ENCODE assay signal across 1 cellular context in genomic region chr7:45892407-45893035, GRCh38.
TF ChIP-seq lines count a peak whose summit lies in the region.

No MANE protein-coding gene starts in this region.

TF ChIP-seq in HepG2, 621 proteins besides CTCF, POLR2A, EP300 and RAD21 (continued from another document and continues in another):
- TF ChIP-seq ZSCAN5A (CRISPR knock-in tag; IDR thresholded peaks at IDR 0.05; ENCODE audit: borderline replicate concordance): no peak
- no peak for TF ChIP-seq ATAD3A (CRISPR knock-in tag; IDR thresholded peaks at IDR 0.05)
- TF ChIP-seq ZNF3 (CRISPR knock-in tag; IDR thresholded peaks at IDR 0.05): 0 out of 2 replicates have a peak, but pooled peaks have one; percentile 31
- no peak for TF ChIP-seq SRF (IDR thresholded peaks at IDR 0.05; ENCODE audit: low read depth, low read length)
- TF ChIP-seq ZNF788 (CRISPR knock-in tag; IDR thresholded peaks at IDR 0.05; ENCODE audit: borderline replicate concordance): 0 out of 2 replicates have a peak, but pooled peaks have one; percentile 8
- TF ChIP-seq CEBPB (IDR thresholded peaks at IDR 0.05; ENCODE audit: borderline replicate concordance, low read depth, low read length): no peak
- TF ChIP-seq ZZZ3 (CRISPR knock-in tag; IDR thresholded peaks at IDR 0.05; ENCODE audit: borderline replicate concordance): no peak
- TF ChIP-seq DPF2 (CRISPR knock-in tag; IDR thresholded peaks at IDR 0.05; ENCODE audit: borderline replicate concordance, low read depth): no peak
- no peak for TF ChIP-seq GATAD2A (CRISPR knock-in tag; IDR thresholded peaks at IDR 0.05)
- no peak for TF ChIP-seq ZMAT5 (CRISPR knock-in tag; IDR thresholded peaks at IDR 0.05; ENCODE audit: borderline replicate concordance, low read depth)
- TF ChIP-seq PPARG (CRISPR knock-in tag; conservative IDR thresholded peaks at IDR 0.05): no peak
- TF ChIP-seq SAP130 (CRISPR knock-in tag; IDR thresholded peaks at IDR 0.05; ENCODE audit: low read depth): 0 out of 2 replicates have a peak, but pooled peaks have one; percentile 10
- TF ChIP-seq ZFAT (CRISPR knock-in tag; conservative IDR thresholded peaks at IDR 0.05): no peak; the same call in 1 of the 2 replicates
- peak; percentile 42 for TF ChIP-seq ZNF563 (CRISPR knock-in tag; IDR thresholded peaks at IDR 0.05)
- TF ChIP-seq KDM1A (CRISPR knock-in tag; IDR thresholded peaks at IDR 0.05): no peak
- TF ChIP-seq SMAD9 (CRISPR knock-in tag; IDR thresholded peaks at IDR 0.05): no peak
- TF ChIP-seq PLSCR1 (CRISPR knock-in tag; IDR thresholded peaks at IDR 0.05; ENCODE audit: borderline replicate concordance): no peak
- peak; percentile 67 for TF ChIP-seq ZNF607 (CRISPR knock-in tag; IDR thresholded peaks at IDR 0.05; ENCODE audit: borderline replicate concordance)
- peak; percentile 58; the same call in 1 of the 2 replicates for TF ChIP-seq ZNF839 (CRISPR knock-in tag; IDR thresholded peaks at IDR 0.05; ENCODE audit: borderline replicate concordance)
- no peak for TF ChIP-seq SMAD3 (CRISPR knock-in tag; IDR thresholded peaks at IDR 0.05)
- TF ChIP-seq ZBTB49 (CRISPR knock-in tag; IDR thresholded peaks at IDR 0.05; ENCODE audit: borderline replicate concordance): no peak
- peak; percentile 51; the same call in 1 of the 2 replicates for TF ChIP-seq ZNF12 (CRISPR knock-in tag; IDR thresholded peaks at IDR 0.05)
- no peak for TF ChIP-seq RFXANK (CRISPR knock-in tag; IDR thresholded peaks at IDR 0.05)
- TF ChIP-seq SNRNP70 (IDR thresholded peaks at IDR 0.05; ENCODE audit: low read depth, low read length): no peak
- TF ChIP-seq MYC (CRISPR knock-in tag; IDR thresholded peaks at IDR 0.05; ENCODE audit: borderline replicate concordance): peak; percentile 48; the same call in 1 of the 2 replicates
- no peak for TF ChIP-seq CBX2 (IDR thresholded peaks at IDR 0.05; ENCODE audit: low read depth, low read length)
- no peak; the same call in 1 of the 2 replicates for TF ChIP-seq CBX2 (CRISPR knock-in tag; IDR thresholded peaks at IDR 0.05; ENCODE audit: low read depth)
- TF ChIP-seq ZNF512B (CRISPR knock-in tag; IDR thresholded peaks at IDR 0.05; ENCODE audit: borderline replicate concordance): no peak
- peak; percentile 100 for TF ChIP-seq SSRP1 (CRISPR knock-in tag; IDR thresholded peaks at IDR 0.05)
- peak; percentile 28; the same call in 1 of the 2 replicates for TF ChIP-seq POGZ (CRISPR knock-in tag; IDR thresholded peaks at IDR 0.05)
- TF ChIP-seq ZC3H4 (CRISPR knock-in tag; IDR thresholded peaks at IDR 0.05; ENCODE audit: borderline replicate concordance): peak; percentile 99; the same call in 1 of the 2 replicates
- no peak for TF ChIP-seq SP2 (CRISPR knock-in tag; IDR thresholded peaks at IDR 0.05)
- TF ChIP-seq ZNF484 (CRISPR knock-in tag; IDR thresholded peaks at IDR 0.05; ENCODE audit: borderline replicate concordance, low read depth): no peak
- TF ChIP-seq ZC3H13 (CRISPR knock-in tag; IDR thresholded peaks at IDR 0.05): no peak; the same call in none of the 2 replicates
- TF ChIP-seq CENPT (CRISPR knock-in tag; IDR thresholded peaks at IDR 0.05; ENCODE audit: low read depth): no peak
- TF ChIP-seq ZNF333 (CRISPR knock-in tag; IDR thresholded peaks at IDR 0.05; ENCODE audit: borderline replicate concordance): peak; percentile 35; the same call in 1 of the 2 replicates
- no peak for TF ChIP-seq TCF7L2 (IDR thresholded peaks at IDR 0.05; ENCODE audit: low read depth, low read length)
- TF ChIP-seq KLF6 (CRISPR knock-in tag; IDR thresholded peaks at IDR 0.05): peak; percentile 28; the same call in 1 of the 2 replicates
- no peak; the same call in 1 of the 2 replicates for TF ChIP-seq ZNF780A (CRISPR knock-in tag; IDR thresholded peaks at IDR 0.05)
- TF ChIP-seq NR2F1 (CRISPR knock-in tag; IDR thresholded peaks at IDR 0.05): no peak
- TF ChIP-seq LBX2 (CRISPR knock-in tag; IDR thresholded peaks at IDR 0.05; ENCODE audit: borderline replicate concordance): no peak
- peak; percentile 73 for TF ChIP-seq ZNF18 (CRISPR knock-in tag; IDR thresholded peaks at IDR 0.05; ENCODE audit: insufficient replicate concordance)
- 0 out of 2 replicates have a peak, but pooled peaks have one; percentile 23 for TF ChIP-seq BORCS8-MEF2B (CRISPR knock-in tag; IDR thresholded peaks at IDR 0.05)
- TF ChIP-seq CEBPG (CRISPR knock-in tag; IDR thresholded peaks at IDR 0.05): peak; percentile 23; the same call in 1 of the 2 replicates
- TF ChIP-seq PAX8 (CRISPR knock-in tag; IDR thresholded peaks at IDR 0.05; ENCODE audit: borderline replicate concordance): no peak
- no peak for TF ChIP-seq IKZF4 (CRISPR knock-in tag; IDR thresholded peaks at IDR 0.05; ENCODE audit: borderline replicate concordance, low read depth, not compliant biosample characterization)
- TF ChIP-seq ZNF530 (CRISPR knock-in tag; IDR thresholded peaks at IDR 0.05; ENCODE audit: low read depth): no peak
- TF ChIP-seq BRCA1 (CRISPR knock-in tag; IDR thresholded peaks at IDR 0.05): peak; percentile 82
- TF ChIP-seq ZNF7 (CRISPR knock-in tag; IDR thresholded peaks at IDR 0.05): no peak
- TF ChIP-seq MAFK (conservative IDR thresholded peaks at IDR 0.05 in 1 of 2, IDR thresholded peaks at IDR 0.05 in 1 of 2; ENCODE audit: low read length in 2 of 2): no peak
- peak; percentile 76; the same call in 1 of the 2 replicates for TF ChIP-seq SRY (CRISPR knock-in tag; IDR thresholded peaks at IDR 0.05)
- TF ChIP-seq PITX1 (CRISPR knock-in tag; IDR thresholded peaks at IDR 0.05): no peak
- TF ChIP-seq RARA (CRISPR knock-in tag; IDR thresholded peaks at IDR 0.05): no peak
- TF ChIP-seq ELF1 (CRISPR knock-in tag; IDR thresholded peaks at IDR 0.05): 0 out of 2 replicates have a peak, but pooled peaks have one; percentile 12
- no peak for TF ChIP-seq NR2C2 (CRISPR knock-in tag; IDR thresholded peaks at IDR 0.05; ENCODE audit: borderline replicate concordance)
- no peak for TF ChIP-seq FOXC1 (CRISPR knock-in tag; IDR thresholded peaks at IDR 0.05; ENCODE audit: borderline replicate concordance)
- peak; percentile 91; the same call in 1 of the 2 replicates for TF ChIP-seq MYPOP (CRISPR knock-in tag; IDR thresholded peaks at IDR 0.05)
